In the genomic region with DNA sequence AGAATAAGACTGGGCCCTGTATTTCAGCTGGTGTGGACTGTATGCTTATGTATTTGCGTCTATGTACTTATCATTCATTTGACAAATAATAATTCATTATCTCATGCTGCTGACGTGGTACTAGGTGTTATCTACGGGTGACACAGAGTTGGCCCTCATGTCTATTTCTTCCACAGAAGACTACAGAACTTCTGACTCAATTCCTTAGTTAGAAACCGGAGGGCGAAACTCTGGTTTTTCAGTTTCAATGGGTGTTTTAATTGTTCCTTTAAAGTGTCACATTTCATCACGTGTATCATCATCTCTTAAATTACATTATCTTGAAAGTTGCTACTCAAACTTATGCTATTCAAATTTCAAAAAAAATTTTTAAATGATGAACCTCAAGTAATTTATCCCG, we compare ENCODE assay signal across 11 cellular contexts.
DNase-seq lines count a peak whose midpoint lies in the region; ATAC-seq and TF ChIP-seq lines count a peak whose summit lies in the region.
"Had no signal": no experiment of that assay in that cellular context is flagged by ENCODE, and none has a peak within 500 bp of the region (broad histone marks: within the 10 kb centered on the region; RNA-seq: fewer than 3 reads in every experiment).

No MANE protein-coding gene starts in this region.

- peak; percentile 61 to 62 for ATAC-seq in activated T-cell treated with anti-CD3 and anti-CD28 coated beads, Interleukin-2, amount 50 U/mL, for 4 hours
- ATAC-seq in HG02885 (IDR thresholded peaks at IDR 0.05; ENCODE audit: poor library complexity, unreplicated experiment): peak; percentile 72
- ATAC-seq in stimulated activated effector memory CD8-positive, alpha-beta T cell treated with anti-CD3 and anti-CD28 coated beads, Interleukin-12 subunit alpha, Interleukin-12 subunit beta, amount 100 ng/mL, for 72 hours: peak; percentile 81
- no peak for ATAC-seq in CD8-positive, alpha-beta T cell

- no peak for TF ChIP-seq CTCF in hepatocyte (IDR thresholded peaks at IDR 0.05; ENCODE audit: poor library complexity)
- TF ChIP-seq CTCF in CD8-positive, alpha-beta T cell (IDR thresholded peaks at IDR 0.05): no peak

- H3K9me3 ChIP-seq in hepatocyte (ENCODE audit: low read depth): no peaks in the 10 kb centered on the region
- H3K9me3 ChIP-seq in CD8-positive, alpha-beta T cell (ENCODE audit: low read length): no peaks in the 10 kb centered on the region
- H3K9me3 ChIP-seq: BE2C had no signal

- H3K9me3 Mint-ChIP-seq in activated T-cell treated with anti-CD3 and anti-CD28 coated beads, Interleukin-2, amount 50 U/mL, for 4 hours: no peaks in the 10 kb centered on the region
- H3K9me3 Mint-ChIP-seq in stimulated activated effector memory CD8-positive, alpha-beta T cell treated with anti-CD3 and anti-CD28 coated beads, Interleukin-12 subunit alpha, Interleukin-12 subunit beta, amount 100 ng/mL, for 72 hours: no peaks in the 10 kb centered on the region
- H3K9me3 Mint-ChIP-seq in CD8-positive, alpha-beta T cell: no peaks in the 10 kb centered on the region

- intact Hi-C loops in CD8-positive, alpha-beta T cell (cut with DNase I, micrococcal nuclease): loop anchor here (5.0 to 10.0 kb wide), 3 partner anchors 288 to 875 kb away; partner anchors contain the start of gene SUPT3H (in 1 of the 2)

- no peak overlapping the region for H3K4me2 ChIP-seq in hepatocyte

- no peaks in the 10 kb centered on the region for H4K20me1 ChIP-seq in hepatocyte (ENCODE audit: insufficient read depth, poor library complexity, severe bottlenecking)

- no peaks in the 10 kb centered on the region for H3K27me3 Mint-ChIP-seq in activated T-cell treated with anti-CD3 and anti-CD28 coated beads, Interleukin-2, amount 50 U/mL, for 4 hours (ENCODE audit: low read depth)
- H3K27me3 Mint-ChIP-seq in CD8-positive, alpha-beta T cell (ENCODE audit: low read depth): no peaks in the 10 kb centered on the region

- WGBS in hepatocyte (ENCODE audit: low lambda C conversion rate, missing lambda C conversion rate): 85% methylated on average over 7 of the region's 7 CpGs

- no peaks in the 10 kb centered on the region for H3K9me2 ChIP-seq in hepatocyte (replicated peaks; ENCODE audit: insufficient read depth)

- POLR2A ChIA-PET in CD8-positive, alpha-beta T cell (lab: Charles Lee): interaction anchor here (0.7 kb wide), 1 partner anchor 848 kb away, joined by 4 read pairs; no protein-coding TSS in a partner anchor

- H3K4me1 ChIP-seq in hepatocyte (ENCODE audit: insufficient read depth): peaks cover 6% of the 10 kb centered on the region
- H3K4me1 ChIP-seq in CD8-positive, alpha-beta T cell (ENCODE audit: insufficient read depth, low read length): peaks cover 5% of the 10 kb centered on the region
- H3K4me1 ChIP-seq: BE2C had no signal

- no peak for DNase-seq in activated T-cell treated with anti-CD3 and anti-CD28 coated beads, Interleukin-2, amount 50 U/mL, for 4 hours
- no peak for DNase-seq in activated T-cell treated with anti-CD3 and anti-CD28 coated beads, Interleukin-2, amount 50 U/mL, for 1 hour
- DNase-seq in NOMO-1 treated with DMSO at 0.1 percent for 48 hours (lab: John Stamatoyannopoulos, UW; ENCODE audit: unreplicated experiment) (peak; percentile 77), hepatocyte (ENCODE audit: low spot score) (no peak), COR-L47 (lab: John Stamatoyannopoulos, UW) (no peak)
- peak in 1 of 2 donors; percentile 76 for DNase-seq in stimulated activated effector memory CD8-positive, alpha-beta T cell treated with anti-CD3 and anti-CD28 coated beads, Interleukin-12 subunit alpha, Interleukin-12 subunit beta, amount 100 ng/mL, for 72 hours (ENCODE audit: low spot score in 2 of 2)
- DNase-seq in CD8-positive, alpha-beta T cell: no peak
- DNase-seq: BE2C, SHP77 had no signal

- H3K27me3 ChIP-seq in hepatocyte: no peaks in the 10 kb centered on the region
- H3K27me3 ChIP-seq in CD8-positive, alpha-beta T cell (ENCODE audit: insufficient read depth, low read length): no peaks in the 10 kb centered on the region
- H3K27me3 ChIP-seq: BE2C had no signal

- H3K27ac ChIP-seq in hepatocyte: no peak overlapping the region
- no peak overlapping the region for H3K27ac ChIP-seq in CD8-positive, alpha-beta T cell (ENCODE audit: low read depth, low read length)

- no peak overlapping the region for H3K27ac Mint-ChIP-seq in stimulated activated effector memory CD8-positive, alpha-beta T cell treated with anti-CD3 and anti-CD28 coated beads, Interleukin-12 subunit alpha, Interleukin-12 subunit beta, amount 100 ng/mL, for 72 hours
- H3K27ac Mint-ChIP-seq in CD8-positive, alpha-beta T cell: no peak overlapping the region

- H3K4me3 ChIP-seq in hepatocyte: no peak overlapping the region
- no peak overlapping the region for H3K4me3 ChIP-seq in CD8-positive, alpha-beta T cell (ENCODE audit: low read depth, low read length)
- H3K4me3 ChIP-seq: skin epidermis had no signal

- H3K4me1 Mint-ChIP-seq in activated T-cell treated with anti-CD3 and anti-CD28 coated beads, Interleukin-2, amount 50 U/mL, for 4 hours (ENCODE audit: low read depth): peaks cover 15% of the 10 kb centered on the region
- H3K4me1 Mint-ChIP-seq in stimulated activated effector memory CD8-positive, alpha-beta T cell treated with anti-CD3 and anti-CD28 coated beads, Interleukin-12 subunit alpha, Interleukin-12 subunit beta, amount 100 ng/mL, for 72 hours: peaks cover 50% of the 10 kb centered on the region
- H3K4me1 Mint-ChIP-seq in CD8-positive, alpha-beta T cell (ENCODE audit: low read depth): peaks cover 11% of the 10 kb centered on the region

- H3K36me3 Mint-ChIP-seq in activated T-cell treated with anti-CD3 and anti-CD28 coated beads, Interleukin-2, amount 50 U/mL, for 4 hours (ENCODE audit: insufficient read depth): no peaks in the 10 kb centered on the region
- peaks cover 7% of the 10 kb centered on the region for H3K36me3 Mint-ChIP-seq in stimulated activated effector memory CD8-positive, alpha-beta T cell treated with anti-CD3 and anti-CD28 coated beads, Interleukin-12 subunit alpha, Interleukin-12 subunit beta, amount 100 ng/mL, for 72 hours
- no peaks in the 10 kb centered on the region for H3K36me3 Mint-ChIP-seq in CD8-positive, alpha-beta T cell

- peak overlapping the region; percentile 48 for H3K4me3 Mint-ChIP-seq in activated T-cell treated with anti-CD3 and anti-CD28 coated beads, Interleukin-2, amount 50 U/mL, for 4 hours
- peak overlapping the region; percentile 48 for H3K4me3 Mint-ChIP-seq in stimulated activated effector memory CD8-positive, alpha-beta T cell treated with anti-CD3 and anti-CD28 coated beads, Interleukin-12 subunit alpha, Interleukin-12 subunit beta, amount 100 ng/mL, for 72 hours
- H3K4me3 Mint-ChIP-seq in CD8-positive, alpha-beta T cell: no peak overlapping the region

- no peaks in the 10 kb centered on the region for H3K36me3 ChIP-seq in hepatocyte (replicated peaks; ENCODE audit: insufficient read depth, low read depth)
- H3K36me3 ChIP-seq in CD8-positive, alpha-beta T cell (ENCODE audit: insufficient read depth, low read length): no peaks in the 10 kb centered on the region
- H3K36me3 ChIP-seq: BE2C had no signal

- CTCF ChIA-PET in CD8-positive, alpha-beta T cell (lab: Charles Lee): no interaction called here

- no peak overlapping the region for H2AFZ ChIP-seq in hepatocyte

- no peaks in the 10 kb centered on the region for H3K79me2 ChIP-seq in hepatocyte
